In genomic region chr19:11374449-11375142, GRCh38 we compare ENCODE assay signal across 8 cellular contexts. TPM values are rescaled to one million over a fixed set of nuclear protein-coding genes. Genes with fewer than 3 reads are reported as not detected.
DNase-seq lines count a peak whose midpoint lies in the region; ATAC-seq and TF ChIP-seq lines count a peak whose summit lies in the region.

Gene SWSAP1 (plus strand): TSS chr19:11374666. CDS start chr19:11374681, 15 bp downstream.

- no peaks in the 10 kb centered on the region for H3K9me3 Mint-ChIP-seq in T-helper 2 cell treated with Interferon-gamma antibody and Interleukin-4, amounts not matched to agents 5 μg/mL and 100 μg/mL, for 36 hours

- intact Hi-C loops in ascending aorta (cut with DNase I) (loop anchor here (1.0 to 2.0 kb wide), 4 partner anchors 28 to 108 kb away; partner anchors contain the start of genes CCDC159, ODAD3, PRKCSH and TMEM205), vagina (cut with DNase I) (loop anchor here (5.0 kb wide), 1 partner anchor 58 kb away; no protein-coding TSS in a partner anchor)

- no peak within 1 kb of the TSS for H3K27ac Mint-ChIP-seq in T-helper 2 cell treated with Interferon-gamma antibody and Interleukin-4, amounts not matched to agents 5 μg/mL and 100 μg/mL, for 36 hours

- H3K27me3 Mint-ChIP-seq in T-helper 2 cell treated with Interferon-gamma antibody and Interleukin-4, amounts not matched to agents 5 μg/mL and 100 μg/mL, for 36 hours (ENCODE audit: low read depth) = no peaks in the 10 kb centered on the region

- H3K27ac ChIP-seq in ascending aorta (peak within 1 kb of the TSS; percentile 93 to 94), vagina (peak within 1 kb of the TSS; percentile 86)

- TF ChIP-seq CTCF in ascending aorta (IDR thresholded peaks at IDR 0.05) (no peak), vagina (IDR thresholded peaks at IDR 0.05) (no peak)

- H3K27me3 ChIP-seq in ascending aorta (no peaks in the 10 kb centered on the region), vagina (no peaks in the 10 kb centered on the region)

- H3K36me3 Mint-ChIP-seq in T-helper 2 cell treated with Interferon-gamma antibody and Interleukin-4, amounts not matched to agents 5 μg/mL and 100 μg/mL, for 36 hours (ENCODE audit: low read depth) = peaks cover 18% of the 10 kb centered on the region

- H3K9me3 ChIP-seq in ascending aorta (no peaks in the 10 kb centered on the region), vagina (no peaks in the 10 kb centered on the region)

- H3K4me3 ChIP-seq in ascending aorta = peak within 1 kb of the TSS; percentile 64 to 65
- peak within 1 kb of the TSS; percentile 60 to 64 for H3K4me3 ChIP-seq in vagina

- ATAC-seq in GM18505 (IDR thresholded peaks at IDR 0.05; ENCODE audit: unreplicated experiment) (peak; percentile 78), HG02943 (IDR thresholded peaks at IDR 0.05; ENCODE audit: low read depth, unreplicated experiment) (peak; percentile 86)

- peak; percentile 89 to 93 for DNase-seq in NCI-H187 (lab: John Stamatoyannopoulos, UW)
- DNase-seq in T-helper 2 cell treated with Interferon-gamma antibody and Interleukin-4, amounts not matched to agents 5 μg/mL and 100 μg/mL, for 36 hours (ENCODE audit: low spot score) = peak; percentile 97
- peak; percentile 98 to 99 for DNase-seq in ascending aorta (ENCODE audit: low spot score in 2 of 2)
- peak; percentile 100 for DNase-seq in hepatic stellate cell (ENCODE audit: low spot score)
- DNase-seq in putamen (ENCODE audit: low spot score) = peak; percentile 100
- DNase-seq in vagina (ENCODE audit: extremely low spot score in 2 of 2) = peak; percentile 99 to 100

- peak; percentile 88 for TF ChIP-seq POLR2A in GM18505 (IDR thresholded peaks at IDR 0.05; ENCODE audit: borderline replicate concordance, extremely low read depth, insufficient read depth, insufficient read length)
- peak in 1 of 2 donors; percentile 25 for TF ChIP-seq POLR2A in vagina (IDR thresholded peaks at IDR 0.05)

- peaks cover 3 to 39% of the 10 kb centered on the region in 2 donors for H3K4me1 ChIP-seq in ascending aorta
- peaks cover 51% of the 10 kb centered on the region for H3K4me1 ChIP-seq in vagina

- H3K36me3 ChIP-seq in ascending aorta (no peaks in the 10 kb centered on the region), vagina (no peaks in the 10 kb centered on the region)

- H3K4me1 Mint-ChIP-seq in T-helper 2 cell treated with Interferon-gamma antibody and Interleukin-4, amounts not matched to agents 5 μg/mL and 100 μg/mL, for 36 hours (ENCODE audit: low read depth) = peaks cover 22% of the 10 kb centered on the region

- no peak within 1 kb of the TSS for H3K4me3 Mint-ChIP-seq in T-helper 2 cell treated with Interferon-gamma antibody and Interleukin-4, amounts not matched to agents 5 μg/mL and 100 μg/mL, for 36 hours

RNA-seq across cellular contexts. Expression of gene SWSAP1, which starts in this region (rescaled TPM):
- total RNA-seq in ascending aorta (4.5 TPM), vagina (1.5 TPM)

Comparison
In these comparisons a context has a peak if more than half of its experiments do, and no peak if none do; other contexts are left out.
1. Peak in every context shown above with its lines: DNase-seq, ATAC-seq, H3K4me3 ChIP-seq and H3K27ac ChIP-seq.